ENCODE assay signal across 27 cellular contexts in the genomic region with DNA sequence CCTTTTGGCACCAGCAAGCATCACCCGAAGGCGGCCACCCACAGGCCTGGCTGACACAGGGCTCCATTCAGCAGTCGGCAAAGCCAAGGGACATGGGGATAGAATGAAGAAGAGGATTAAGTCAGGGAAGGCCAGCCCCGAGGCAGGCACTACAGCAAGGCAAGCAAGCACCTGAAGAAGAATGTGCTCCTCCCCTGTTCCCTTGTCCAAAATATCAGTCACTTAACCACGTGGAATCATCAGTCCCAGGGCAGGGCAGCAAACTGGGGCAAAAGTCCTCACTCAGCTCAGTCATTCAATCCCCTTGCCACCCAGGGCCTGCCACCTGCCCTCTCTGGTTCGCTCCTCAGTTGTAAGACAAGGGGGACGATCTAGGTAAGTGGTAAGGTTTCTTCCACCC. TPM values are rescaled to one million over a fixed set of nuclear protein-coding genes. Genes with fewer than 3 reads are reported as not detected.
"Had no signal": no experiment of that assay in that cellular context is flagged by ENCODE, and none has a peak within 500 bp of the region (broad histone marks: within the 10 kb centered on the region; RNA-seq: fewer than 3 reads in every experiment).

No MANE protein-coding gene starts in this region.

- H3K9me3 ChIP-seq: esophagus squamous epithelium, mucosa of descending colon, pancreas, psoas muscle, sigmoid colon, stomach, thoracic aorta had no signal

- H3K4me3 Mint-ChIP-seq: immature natural killer cell; naive thymus-derived CD8-positive, alpha-beta T cell; neural crest cell; type B pancreatic cell had no signal

- FAIRE-seq: endometrium, kidney, pancreas, urothelium cell line had no signal

- H3K9me3 Mint-ChIP-seq: immature natural killer cell; naive thymus-derived CD8-positive, alpha-beta T cell; neural crest cell had no signal

- H3K4me1 Mint-ChIP-seq: immature natural killer cell; naive thymus-derived CD8-positive, alpha-beta T cell had no signal

- H3K27ac ChIP-seq: coronary artery, epithelial cell of prostate, esophagus squamous epithelium, pancreas, psoas muscle, sigmoid colon, skin epidermis, stomach, thoracic aorta had no signal

- H3K36me3 ChIP-seq: esophagus squamous epithelium, pancreas, sigmoid colon, stomach, thoracic aorta had no signal

- H3K4me3 ChIP-seq: coronary artery, esophagus squamous epithelium, lung, mucosa of descending colon, pancreas, psoas muscle, sigmoid colon, skin epidermis, stomach, thoracic aorta had no signal

- H3K36me3 Mint-ChIP-seq: immature natural killer cell; naive thymus-derived CD8-positive, alpha-beta T cell had no signal

- H3K27ac Mint-ChIP-seq: immature natural killer cell; naive thymus-derived CD8-positive, alpha-beta T cell; type B pancreatic cell had no signal

- H3K27me3 ChIP-seq: pancreas, sigmoid colon, stomach had no signal

- DNase-seq: central memory CD4-positive, alpha-beta T cell; effector CD4-positive, alpha-beta T cell; esophagus squamous epithelium; foreskin fibroblast; immature natural killer cell; kidney; left cardiac atrium; left ventricle myocardium superior; mucosa of descending colon; naive thymus-derived CD8-positive, alpha-beta T cell; occipital lobe; pancreas; psoas muscle; sigmoid colon; stimulated activated CD4-positive, alpha-beta T cell treated with anti-CD3 and anti-CD28 coated beads, Interleukin-12 subunit alpha, Interleukin-12 subunit beta, amount 100 ng/mL, for 4 hours; stimulated activated naive CD4-positive, alpha-beta T cell; stomach had no signal

- H3K4me1 ChIP-seq: psoas muscle, sigmoid colon had no signal

RNA-seq across cellular contexts. Expression of a gene that starts 9.3 kb away (rescaled TPM):
- total RNA-seq: dermis microvascular lymphatic vessel endothelial cell; naive thymus-derived CD8-positive, alpha-beta T cell had no signal
- polyA plus RNA-seq: immature natural killer cell; naive thymus-derived CD8-positive, alpha-beta T cell had no signal
